Comparison of ENCODE assay signal across 8 cellular contexts in genomic region chr2:206160124-206160806, GRCh38. TPM values are rescaled to one million over a fixed set of nuclear protein-coding genes. Genes with fewer than 3 reads are reported as not detected.
A peak's percentile ranks its signal among the peaks of the same experiment; 100 is the strongest.
DNase-seq lines count a peak whose midpoint lies in the region; ATAC-seq and TF ChIP-seq lines count a peak whose summit lies in the region.

No MANE protein-coding gene starts in this region.

- H3K36me3 Mint-ChIP-seq in neural progenitor cell: peaks cover 28% of the 10 kb centered on the region

- peaks cover 51% of the 10 kb centered on the region for H3F3A ChIP-seq in neural progenitor cell (ENCODE audit: low read depth)

- H3K27me3 Mint-ChIP-seq in neural progenitor cell (ENCODE audit: insufficient read depth, low read depth): no peaks in the 10 kb centered on the region

- H3K79me2 ChIP-seq in fibroblast of lung (ENCODE audit: control insufficient read depth, insufficient read depth, low read length) (peaks cover 65% of the 10 kb centered on the region), neural progenitor cell (ENCODE audit: low read depth) (peaks cover 87% of the 10 kb centered on the region)

- no peaks in the 10 kb centered on the region for H3K27me3 ChIP-seq in fibroblast of lung (ENCODE audit: control insufficient read depth, insufficient read depth, low read length)
- no peaks in the 10 kb centered on the region for H3K27me3 ChIP-seq in neural progenitor cell

- H2AFZ ChIP-seq in fibroblast of lung (ENCODE audit: low read length) (no peak overlapping the region), neural progenitor cell (replicated peaks) (peak overlapping the region; percentile 94)

- peak; percentile 21 for DNase-seq in activated CD4-positive, alpha-beta T cell treated with anti-CD3 and anti-CD28 coated beads for 48 hours
- DNase-seq in fibroblast of lung (ENCODE audit: low read depth in 2 of 2) (peak in 1 of 2 donors; percentile 51), neural progenitor cell (ENCODE audit: low spot score) (no peak), MV-4-11 (lab: John Stamatoyannopoulos, UW) (no peak)
- no peak for DNase-seq in effector CD8-positive, alpha-beta T cell (lab: John Stamatoyannopoulos, UW)

- peaks cover 27% of the 10 kb centered on the region for H3K4me1 Mint-ChIP-seq in neural progenitor cell

- H3K9ac ChIP-seq in ES-I3 (ENCODE audit: low read depth, low read length): peak overlapping the region; percentile 98
- H3K9ac ChIP-seq in fibroblast of lung (ENCODE audit: insufficient read depth, low read length): peak overlapping the region; percentile 73
- H3K9ac ChIP-seq in neural progenitor cell: peak overlapping the region; percentile 96

- no peak overlapping the region for H3K27ac Mint-ChIP-seq in neural progenitor cell

- H3K4me2 ChIP-seq in fibroblast of lung (ENCODE audit: extremely low read depth, insufficient read depth, low read length) (peak overlapping the region; percentile 91), neural progenitor cell (peak overlapping the region; percentile 99)

- no peak for TF ChIP-seq CTCF in fibroblast of lung (conservative IDR thresholded peaks at IDR 0.05 in 1 of 2, IDR thresholded peaks at IDR 0.05 in 1 of 2; ENCODE audit: low read depth in 1 of 2, low read length in 2 of 2)
- TF ChIP-seq CTCF in neural progenitor cell (IDR thresholded peaks at IDR 0.05): no peak

- peaks cover 8% of the 10 kb centered on the region; the same call in 1 of the 2 replicates for H3K36me3 ChIP-seq in ES-I3 (ENCODE audit: insufficient read depth, low read length)
- peaks cover 3% of the 10 kb centered on the region for H3K36me3 ChIP-seq in fibroblast of lung (ENCODE audit: control insufficient read depth, insufficient read depth, low read length)
- peaks cover 19% of the 10 kb centered on the region for H3K36me3 ChIP-seq in neural progenitor cell

- H3K4me1 ChIP-seq in ES-I3 (ENCODE audit: insufficient read depth, low read length) (no peaks in the 10 kb centered on the region; the same call in 1 of the 2 replicates), fibroblast of lung (ENCODE audit: control insufficient read depth, extremely low read depth, insufficient read depth, low read length) (peaks cover 4% of the 10 kb centered on the region), neural progenitor cell (peaks cover 14% of the 10 kb centered on the region)

- H3K4me3 ChIP-seq in fibroblast of lung (replicated peaks in 1 of 4; ENCODE audit: control extremely low read depth in 1 of 4, insufficient read depth in 1 of 4, low read depth in 3 of 4, low read length in 4 of 4): peak overlapping the region; percentile 61 to 99 (median 80)
- H3K4me3 ChIP-seq in neural progenitor cell: peak overlapping the region; percentile 74

- no peaks in the 10 kb centered on the region for H3K9me3 ChIP-seq in ES-I3 (ENCODE audit: control insufficient read depth, insufficient read depth, low read length)
- no peaks in the 10 kb centered on the region for H3K9me3 ChIP-seq in fibroblast of lung (ENCODE audit: control insufficient read depth, insufficient read depth, low read depth, low read length)
- H3K9me3 ChIP-seq in neural progenitor cell (ENCODE audit: low read depth): no peaks in the 10 kb centered on the region

- peak; percentile 40 for ATAC-seq in GM19467 (IDR thresholded peaks at IDR 0.05; ENCODE audit: unreplicated experiment)
- peak; percentile 50 for ATAC-seq in HG03521 (IDR thresholded peaks at IDR 0.05; ENCODE audit: unreplicated experiment)

- H4K20me1 ChIP-seq in fibroblast of lung (ENCODE audit: control insufficient read depth, extremely low read depth, insufficient read depth, low read length): no peaks in the 10 kb centered on the region
- peaks cover 26% of the 10 kb centered on the region for H4K20me1 ChIP-seq in neural progenitor cell (ENCODE audit: low read depth)

- peak overlapping the region; percentile 100 for H3K4me3 Mint-ChIP-seq in neural progenitor cell

- peak overlapping the region; percentile 87 for H3K27ac ChIP-seq in fibroblast of lung (ENCODE audit: insufficient read depth, low read length)
- H3K27ac ChIP-seq in neural progenitor cell: peak overlapping the region; percentile 84

- H3K9me3 Mint-ChIP-seq in neural progenitor cell: no peaks in the 10 kb centered on the region

RNA-seq across cellular contexts. Expression of gene EEF1B2, which starts 0.6 kb away (rescaled TPM):
- 439 and 578 TPM in 2 replicates for total RNA-seq in fibroblast of lung
- polyA plus RNA-seq in fibroblast of lung: 936 and 984 TPM in 2 replicates
- 834 and 850 TPM in 2 replicates for polyA plus RNA-seq in fibroblast of lung (2012)
- polyA minus RNA-seq in fibroblast of lung (ENCODE audit: low replicate concordance): 221 and 339 TPM in 2 replicates
- 671 and 807 TPM in 2 replicates for total RNA-seq in neural progenitor cell (ENCODE audit: low replicate concordance)

RNA-seq across cellular contexts. Expression of gene NDUFS1, which starts 1.0 kb away (rescaled TPM):
- total RNA-seq in fibroblast of lung (81.2 and 133 TPM in 2 replicates), neural progenitor cell (ENCODE audit: low replicate concordance) (110 and 115 TPM in 2 replicates)
- polyA plus RNA-seq in fibroblast of lung: 118 and 128 TPM in 2 replicates
- 60.0 and 67.4 TPM in 2 replicates for polyA plus RNA-seq in fibroblast of lung (2012)
- polyA minus RNA-seq in fibroblast of lung (ENCODE audit: low replicate concordance): 28.1 and 45.9 TPM in 2 replicates
